8 cellular contexts compared by ENCODE assay signal in genomic region chr9:76576344-76576743, GRCh38.
DNase-seq lines count a peak whose midpoint lies in the region; ATAC-seq and TF ChIP-seq lines count a peak whose summit lies in the region.

No MANE protein-coding gene starts in this region.

- H3K4me1 ChIP-seq in thymus (ENCODE audit: control insufficient read depth, insufficient read depth, low read length) = no peaks in the 10 kb centered on the region
- no peaks in the 10 kb centered on the region for H3K4me1 ChIP-seq in A673 (ENCODE audit: insufficient read depth, low read length, poor library complexity, severe bottlenecking)

- no TSS peak for BruUV-seq in A673 (replicated peaks; lab: Mats Ljungman, UMichigan)

- POLR2A ChIA-PET in A673 (lab: Charles Lee; ENCODE audit: low non-redundant PET) = no interaction called here

- H3K27ac ChIP-seq in thymus (ENCODE audit: low read depth) (peak overlapping the region; percentile 33), A673 (ENCODE audit: low read depth, low read length, poor library complexity, severe bottlenecking) (no peak overlapping the region)

- no peak for TF ChIP-seq CTCF in A673 (conservative IDR thresholded peaks at IDR 0.05; ENCODE audit: low read depth, low read length)

- H3K4me3 ChIP-seq in thymus (ENCODE audit: low read length) (no peak overlapping the region), A673 (ENCODE audit: low read depth, low read length, poor library complexity, severe bottlenecking) (no peak overlapping the region)

- H3K36me3 ChIP-seq in thymus (ENCODE audit: control insufficient read depth, insufficient read depth) (no peaks in the 10 kb centered on the region), A673 (ENCODE audit: insufficient read depth, low read length, poor library complexity, severe bottlenecking) (no peaks in the 10 kb centered on the region)

- intact Hi-C loops in A673 (cut with micrococcal nuclease; ENCODE audit: unreplicated experiment) = no loop called here

- no peaks in the 10 kb centered on the region for H3K9me3 ChIP-seq in thymus (ENCODE audit: control insufficient read depth)
- H3K9me3 ChIP-seq in A673 (ENCODE audit: low read depth, low read length, poor library complexity, severe bottlenecking) = no peaks in the 10 kb centered on the region

- 22% methylated on average over 5 of the region's 5 CpGs for WGBS in thymus

- no peaks in the 10 kb centered on the region for H3K27me3 ChIP-seq in thymus (ENCODE audit: control insufficient read depth, insufficient read depth)
- H3K27me3 ChIP-seq in A673 (replicated peaks; ENCODE audit: insufficient read depth, low read depth, low read length, poor library complexity) = peaks cover 12% of the 10 kb centered on the region

- peak; percentile 72 for DNase-seq in NOMO-1 treated with dmso at 0.1 percent for 144 hours (lab: John Stamatoyannopoulos, UW; ENCODE audit: unreplicated experiment)
- peak; percentile 73 for DNase-seq in activated effector memory CD4-positive, alpha-beta T cell treated with anti-CD3 and anti-CD28 coated beads, Interleukin-2, amount 50 U/mL, for 16 hours
- DNase-seq in mucosa of gallbladder (ENCODE audit: low spot score) = peak; percentile 51
- DNase-seq in NCI-H2081 (lab: John Stamatoyannopoulos, UW) = no peak
- no peak for DNase-seq in A673 (ENCODE audit: low spot score)

- CTCF ChIA-PET in A673 (lab: Charles Lee) = no interaction called here

- ATAC-seq in GM18498 (IDR thresholded peaks at IDR 0.05; ENCODE audit: unreplicated experiment) (peak; percentile 87), HG02588 (IDR thresholded peaks at IDR 0.05; ENCODE audit: unreplicated experiment) (peak; percentile 70)

Comparison
In these comparisons a context has a peak if more than half of its experiments do, and no peak if none do; other contexts are left out.
1. DNase-seq: peak in NOMO-1 treated with dmso at 0.1 percent for 144 hours (single experiment), activated effector memory CD4-positive, alpha-beta T cell treated with anti-CD3 and anti-CD28 coated beads, Interleukin-2, amount 50 U/mL, for 16 hours (single experiment) and mucosa of gallbladder (single experiment); none in NCI-H2081 (0 of 2) and A673 (single experiment).